In the genomic region with DNA sequence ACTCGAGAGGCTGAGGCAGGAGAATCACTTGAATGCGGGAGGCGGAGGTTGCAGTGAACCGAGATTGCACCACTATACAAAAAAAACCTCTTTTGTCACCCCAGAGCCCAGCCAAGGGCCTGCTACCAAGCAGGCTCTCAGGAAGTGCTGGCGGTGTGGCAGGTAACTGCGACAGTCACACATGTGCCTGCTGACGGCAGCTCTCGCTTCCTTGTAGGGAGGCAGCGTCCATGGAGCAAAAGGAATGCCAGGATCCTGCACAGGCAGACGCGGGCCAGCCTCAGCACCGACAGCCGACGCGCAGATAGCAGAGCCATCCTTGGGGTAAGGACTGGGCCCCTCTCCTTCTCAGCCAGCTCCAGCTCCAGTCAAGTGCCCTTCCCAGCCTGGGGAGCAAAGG, we compare ENCODE assay signal across 15 cellular contexts. TPM values are rescaled to one million over a fixed set of nuclear protein-coding genes. Genes with fewer than 3 reads are reported as not detected.
DNase-seq lines count a peak whose midpoint lies in the region; ATAC-seq and TF ChIP-seq lines count a peak whose summit lies in the region.
"Had no signal": no experiment of that assay in that cellular context is flagged by ENCODE, and none has a peak within 500 bp of the region (broad histone marks: within the 10 kb centered on the region; RNA-seq: fewer than 3 reads in every experiment).

No MANE protein-coding gene starts in this region.

- H3K27me3 ChIP-seq in mesendoderm (ENCODE audit: insufficient read depth, low read length, poor library complexity): no peaks in the 10 kb centered on the region
- H3K27me3 ChIP-seq in tibial artery: no peaks in the 10 kb centered on the region
- H3K27me3 ChIP-seq: left lung, thyroid gland had no signal

- no peaks in the 10 kb centered on the region for H3K27me3 Mint-ChIP-seq in activated T-cell treated with anti-CD3 and anti-CD28 coated beads, Interleukin-2, amount 50 U/mL, for 72 hours (ENCODE audit: low read depth)

- no CpG with 5 or more reads among the region's 15 CpGs for WGBS in mesendoderm (ENCODE audit: extremely low coverage, insufficient coverage, low lambda C conversion rate)
- 70 to 73% methylated on average over 15 of the region's 15 CpGs for WGBS in lower leg skin, 2 donors

- no peak overlapping the region for H3K4ac ChIP-seq in mesendoderm (ENCODE audit: low read depth, low read length)

- no peak for DNase-seq in activated T-cell treated with anti-CD3 and anti-CD28 coated beads, Interleukin-2, amount 50 U/mL, for 72 hours
- DNase-seq in activated T-cell treated with anti-CD3 and anti-CD28 coated beads, Interleukin-2, amount 50 U/mL, for 1 hour: no peak
- DNase-seq in mesendoderm (no peak), tibial artery (no peak), lower leg skin (ENCODE audit: low spot score in 2 of 2) (no peak), GM10248 (ENCODE audit: extremely low spot score) (no peak), NCI-H82 treated with DMSO at 0.1 percent for 48 hours (lab: John Stamatoyannopoulos, UW; ENCODE audit: unreplicated experiment) (no peak)
- DNase-seq: activated gamma-delta T cell, left lung, NCI-H1417 treated with DMSO at 0.1 percent for 48 hours, SHP77 treated with DMSO at 0.1 percent for 48 hours, thyroid gland, WERI-Rb-1 had no signal

- H3K79me2 ChIP-seq in mesendoderm (ENCODE audit: control insufficient read depth, insufficient read depth, low read length): peaks cover 68% of the 10 kb centered on the region

- peaks cover 30% of the 10 kb centered on the region for H3K79me1 ChIP-seq in mesendoderm (ENCODE audit: low read length)

- peak overlapping the region; percentile 58 for H3K56ac ChIP-seq in mesendoderm (ENCODE audit: low read length)

- H3K36me3 ChIP-seq in mesendoderm (ENCODE audit: control insufficient read depth, insufficient read depth, low read length) (peaks cover 11% of the 10 kb centered on the region), tibial artery (peaks cover 5 to 60% (median 33%) of the 10 kb centered on the region in 3 donors)

- H3K27ac ChIP-seq in angular gyrus (ENCODE audit: low read depth, low read length) (peak overlapping the region; percentile 37), mesendoderm (ENCODE audit: low read depth, low read length) (no peak overlapping the region), tibial artery (peak overlapping the region; percentile 94 to 98)
- H3K27ac ChIP-seq: thyroid gland, WERI-Rb-1 had no signal

- no peak overlapping the region for H2BK120ac ChIP-seq in mesendoderm (ENCODE audit: low read depth, low read length)

- CTCF ChIA-PET in GM10248 (lab: Yijun Ruan, JAX): interaction anchor here (2.7 kb wide), 1 partner anchor 24 kb away, joined by 10 read pairs; no protein-coding TSS in a partner anchor

- no peak overlapping the region for H2AK5ac ChIP-seq in mesendoderm (ENCODE audit: low read length)

- H3K18ac ChIP-seq in mesendoderm (ENCODE audit: low read length): no peak overlapping the region

- no peaks in the 10 kb centered on the region for H3K9me3 Mint-ChIP-seq in activated T-cell treated with anti-CD3 and anti-CD28 coated beads, Interleukin-2, amount 50 U/mL, for 72 hours

- no peak for TF ChIP-seq CTCF in tibial artery (IDR thresholded peaks at IDR 0.05)
- no peak for TF ChIP-seq CTCF in lower leg skin (IDR thresholded peaks at IDR 0.05)
- no peak for TF ChIP-seq CTCF in GM10248 (IDR thresholded peaks at IDR 0.05; ENCODE audit: control extremely low read depth, extremely low read depth, low read depth, missing control alignments)

- H2BK5ac ChIP-seq in mesendoderm (ENCODE audit: low read length): no peak overlapping the region

- H3K4me1 ChIP-seq in mesendoderm (ENCODE audit: control insufficient read depth, low read depth, low read length): peaks cover 19% of the 10 kb centered on the region
- H3K4me1 ChIP-seq in tibial artery: peaks cover 0 to 75% (median 66%) of the 10 kb centered on the region in 4 donors

- peaks cover 0 to 10% of the 10 kb centered on the region in 2 donors for H3K36me3 Mint-ChIP-seq in activated T-cell treated with anti-CD3 and anti-CD28 coated beads, Interleukin-2, amount 50 U/mL, for 72 hours (ENCODE audit: insufficient read depth in 2 of 2)

- no peak overlapping the region for H3K4me2 ChIP-seq in mesendoderm (ENCODE audit: low read length)

- no peak for ATAC-seq in activated T-cell treated with anti-CD3 and anti-CD28 coated beads, Interleukin-2, amount 50 U/mL, for 72 hours (replicated peaks in 1 of 2)
- ATAC-seq: left lung had no signal

- no peak for TF ChIP-seq POLR2A in lower leg skin (IDR thresholded peaks at IDR 0.05)

- H3K23ac ChIP-seq in mesendoderm (ENCODE audit: low read length): no peak overlapping the region

- H3K4me3 ChIP-seq in mesendoderm (ENCODE audit: low read length) (no peak overlapping the region), tibial artery (peak overlapping the region in 1 of 2 donors; percentile 96), lower leg skin (ENCODE audit: low read depth, poor library complexity, severe bottlenecking) (no peak overlapping the region)
- H3K4me3 ChIP-seq: thyroid gland had no signal

- POLR2A ChIA-PET in GM10248 (lab: Yijun Ruan, JAX): no interaction called here

- H2BK15ac ChIP-seq in mesendoderm (replicated peaks; ENCODE audit: low read depth): no peak overlapping the region

- H3K4me3 Mint-ChIP-seq in activated T-cell treated with anti-CD3 and anti-CD28 coated beads, Interleukin-2, amount 50 U/mL, for 72 hours: no peak overlapping the region

- no peak overlapping the region for H4K5ac ChIP-seq in mesendoderm (ENCODE audit: low read length)

- H3K9me3 ChIP-seq in tibial artery: no peaks in the 10 kb centered on the region
- H3K9me3 ChIP-seq: left lung, thyroid gland had no signal

- intact Hi-C loops in tibial artery (cut with DNase I; ENCODE audit: low total_unique reads): no loop called here
- intact Hi-C loops in lower leg skin (cut with DNase I; ENCODE audit: low total_unique reads): no loop called here

- H4K8ac ChIP-seq in mesendoderm (ENCODE audit: low read depth, low read length): no peak overlapping the region

- H3K9ac ChIP-seq in mesendoderm (ENCODE audit: low read length): no peak overlapping the region

- peak overlapping the region; percentile 85 for H3K27ac Mint-ChIP-seq in activated T-cell treated with anti-CD3 and anti-CD28 coated beads, Interleukin-2, amount 50 U/mL, for 72 hours

- peaks cover 46% of the 10 kb centered on the region for H3K4me1 Mint-ChIP-seq in activated T-cell treated with anti-CD3 and anti-CD28 coated beads, Interleukin-2, amount 50 U/mL, for 72 hours (ENCODE audit: low read depth)

RNA-seq across cellular contexts. Expression of a gene that starts 3.9 kb away (rescaled TPM):
- 10 to 100 TPM; 19.2 to 20.1 TPM for total RNA-seq in activated T-cell treated with anti-CD3 and anti-CD28 coated beads, Interleukin-2, amount 50 U/mL, for 72 hours
- polyA plus RNA-seq in mesendoderm (2013, experiment 1 of 2): 52.4 TPM
- 53.7 TPM for polyA plus RNA-seq in mesendoderm (2013, experiment 2 of 2)
- 100 to 1,000 TPM in 3 of 4 donors, 10 to 100 TPM in 1; 89.6 to 131 (median 111) TPM for total RNA-seq in lower leg skin

RNA-seq across cellular contexts. Expression of a gene that starts 4.0 kb away (rescaled TPM):
- 10 to 100 TPM in 1 of 2 donors, 1 to 10 TPM in 1; 8.8 to 13.8 TPM for total RNA-seq in activated T-cell treated with anti-CD3 and anti-CD28 coated beads, Interleukin-2, amount 50 U/mL, for 72 hours
- polyA plus RNA-seq in mesendoderm (2013, experiment 1 of 2): 4.8 TPM
- 5.4 TPM for polyA plus RNA-seq in mesendoderm (2013, experiment 2 of 2)
- 10 to 100 TPM in 2 of 4 donors, 1 to 10 TPM in 2; 8.2 to 19.4 (median 10.9) TPM for total RNA-seq in lower leg skin

RNA-seq across cellular contexts. Expression of a gene that starts 35.0 kb away (rescaled TPM):
- 1 to 10 TPM; 1.1 to 1.9 TPM for total RNA-seq in activated T-cell treated with anti-CD3 and anti-CD28 coated beads, Interleukin-2, amount 50 U/mL, for 72 hours
- 9.4 TPM for polyA plus RNA-seq in mesendoderm (2013, experiment 1 of 2)
- 8.5 TPM for polyA plus RNA-seq in mesendoderm (2013, experiment 2 of 2)
- total RNA-seq in lower leg skin: 10 to 100 TPM; 31.3 to 60.2 (median 50.6) TPM
- total RNA-seq: Daoy had no signal

RNA-seq across cellular contexts. Expression of a gene that starts 56.2 kb away (rescaled TPM):
- total RNA-seq in activated T-cell treated with anti-CD3 and anti-CD28 coated beads, Interleukin-2, amount 50 U/mL, for 72 hours: 10 to 100 TPM; 64.8 to 69.1 TPM
- polyA plus RNA-seq in mesendoderm (2013, experiment 1 of 2): 22.9 TPM
- 22.4 TPM for polyA plus RNA-seq in mesendoderm (2013, experiment 2 of 2)
- total RNA-seq in lower leg skin: 10 to 100 TPM; 15.0 to 41.5 (median 32.3) TPM

Comparison
In these comparisons a context has a peak if more than half of its experiments do, and no peak if none do; other contexts are left out.
1. RNA of a gene that starts 3.9 kb away (total RNA-seq): 89.6 to 131 TPM in lower leg skin; 19.2 to 20.1 TPM in activated T-cell treated with anti-CD3 and anti-CD28 coated beads, Interleukin-2, amount 50 U/mL, for 72 hours; every median in the first group is over 4 times any median in the second.
2. RNA of a gene that starts 35.0 kb away (total RNA-seq): 31.3 to 60.2 TPM in lower leg skin; 1.1 to 1.9 TPM in activated T-cell treated with anti-CD3 and anti-CD28 coated beads, Interleukin-2, amount 50 U/mL, for 72 hours; every median in the first group is over 10 times any median in the second.